24 cellular contexts compared by ENCODE assay signal in genomic region chr9:86408121-86408520, GRCh38. TPM values are rescaled to one million over a fixed set of nuclear protein-coding genes. Genes with fewer than 3 reads are reported as not detected.
DNase-seq lines count a peak whose midpoint lies in the region; ATAC-seq, FAIRE-seq and TF ChIP-seq lines count a peak whose summit lies in the region.
"Had no signal": no experiment of that assay in that cellular context is flagged by ENCODE, and none has a peak within 500 bp of the region (broad histone marks: within the 10 kb centered on the region; RNA-seq: fewer than 3 reads in every experiment).

No MANE protein-coding gene starts in this region.

- no peak for ATAC-seq in lower lobe of right lung
- no peak for ATAC-seq in GM18517 (IDR thresholded peaks at IDR 0.05; ENCODE audit: unreplicated experiment)

- FAIRE-seq in H54 (lab: Jason Lieb, UNC) = peak; percentile 48
- FAIRE-seq: endothelial cell of umbilical vein had no signal

- H3K4me1 ChIP-seq in lower lobe of right lung = peaks cover 31% of the 10 kb centered on the region

- DNase-seq in H54 (ENCODE audit: insufficient read length, low spot score) (no peak), fibroblast of mammary gland (ENCODE audit: low read depth) (peak; percentile 77), skeletal muscle cell (ENCODE audit: low read depth) (peak; percentile 7), lower lobe of right lung (no peak), NCI-H2107 (lab: John Stamatoyannopoulos, UW) (no peak)
- DNase-seq: activated gamma-delta T cell treated with Interleukin-2 at 50 U/mL for 16 hours; AML-193; anterior cingulate cortex; COR-L47; DND-41; KBM-7; left ventricle myocardium inferior; NCI-H1048; NCI-H2029 treated with DMSO at 0.1 percent for 48 hours; NCI-H748 treated with DMSO at 0.1 percent for 48 hours; SIG-M5; stimulated activated CD4-positive, alpha-beta T cell treated with anti-CD3 and anti-CD28 coated beads, Interleukin-15, amount 100 ng/mL, for 24 hours; T-helper 1 cell had no signal

- H3K27me3 ChIP-seq in lower lobe of right lung (ENCODE audit: low read depth) = no peaks in the 10 kb centered on the region
- H3K27me3 ChIP-seq: right atrium auricular region had no signal

- TF ChIP-seq POLR2A in H54 (IDR thresholded peaks at IDR 0.05; ENCODE audit: low read depth, low read length) = no peak

- TF ChIP-seq CTCF in fibroblast of mammary gland (conservative IDR thresholded peaks at IDR 0.05; ENCODE audit: control insufficient read depth, insufficient read depth, low read depth, low read length) (no peak), lower lobe of right lung (IDR thresholded peaks at IDR 0.05) (no peak)

- H3K4me3 ChIP-seq in fibroblast of mammary gland (ENCODE audit: control insufficient read depth, low read depth, low read length) (no peak overlapping the region), skeletal muscle cell (ENCODE audit: low read depth, low read length) (no peak overlapping the region), lower lobe of right lung (no peak overlapping the region)
- H3K4me3 ChIP-seq: coronary artery, left ventricle myocardium inferior, right atrium auricular region had no signal

- peak overlapping the region; percentile 71 for H3K27ac ChIP-seq in angular gyrus (ENCODE audit: low read depth, low read length)
- H3K27ac ChIP-seq in lower lobe of right lung = no peak overlapping the region
- H3K27ac ChIP-seq: coronary artery, left ventricle myocardium inferior, neutrophil, right atrium auricular region had no signal

- intact Hi-C loops in lower lobe of right lung (cut with DNase I) = no loop called here

- H3K36me3 ChIP-seq in lower lobe of right lung = no peaks in the 10 kb centered on the region
- H3K36me3 ChIP-seq: left ventricle myocardium inferior, neutrophil, right atrium auricular region had no signal

- H3K9me3 ChIP-seq in lower lobe of right lung = no peaks in the 10 kb centered on the region
- H3K9me3 ChIP-seq: left ventricle myocardium inferior, neutrophil had no signal

RNA-seq across cellular contexts. Expression of gene TUT7, which starts 53.9 kb away (rescaled TPM):
- total RNA-seq in lower lobe of right lung = 37.7 TPM

Comparison
In these comparisons a context has a peak if more than half of its experiments do, and no peak if none do; other contexts are left out.
1. DNase-seq: peak in fibroblast of mammary gland (single experiment) and skeletal muscle cell (single experiment); none in H54 (single experiment), lower lobe of right lung (single experiment) and NCI-H2107 (single experiment).